Comparison of ENCODE assay signal across 21 cellular contexts in the genomic region with DNA sequence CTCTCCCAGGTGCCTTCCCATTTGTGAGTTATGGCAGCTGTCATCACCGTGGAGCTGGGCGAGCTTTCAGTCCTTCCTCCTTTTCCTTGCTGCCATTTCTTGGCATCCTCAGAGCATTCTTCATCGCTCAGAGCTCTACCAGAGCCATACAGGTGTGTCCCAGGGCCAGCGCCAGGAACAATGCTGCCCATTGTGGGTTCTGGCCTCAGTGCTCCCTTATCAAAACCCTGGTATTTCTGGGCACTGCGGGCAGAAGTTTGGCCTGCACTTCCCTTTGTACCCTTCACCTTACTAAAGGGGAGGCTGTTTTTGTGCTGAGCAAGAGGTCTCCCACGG. TPM values are rescaled to one million over a fixed set of nuclear protein-coding genes. Genes with fewer than 3 reads are reported as not detected.
DNase-seq lines count a peak whose midpoint lies in the region; ATAC-seq, FAIRE-seq and TF ChIP-seq lines count a peak whose summit lies in the region.
"Had no signal": no experiment of that assay in that cellular context is flagged by ENCODE, and none has a peak within 500 bp of the region (broad histone marks: within the 10 kb centered on the region; RNA-seq: fewer than 3 reads in every experiment).

No MANE protein-coding gene starts in this region.

- DNase-seq in natural killer cell treated with Interleukin-12 subunit alpha and Interleukin-12 subunit beta and Interleukin-15 and Interleukin-18, amount 100 ng/mL, for 72 hours (ENCODE audit: low spot score) = peak; percentile 1
- DNase-seq in natural killer cell = no peak
- no peak for DNase-seq in H1 (ENCODE audit: low read depth in 1 of 2, low spot score in 2 of 2)
- peak; percentile 59 for DNase-seq in prostate gland (ENCODE audit: low spot score)
- DNase-seq in activated CD8-positive, alpha-beta memory T cell treated with anti-CD3 and anti-CD28 coated beads, Interleukin-2, amount 50 U/mL, for 48 hours = no peak
- DNase-seq in 8988T = no peak
- no peak for DNase-seq in KG1 (lab: John Stamatoyannopoulos, UW)
- DNase-seq: DMS 273 treated with DMSO at 0.1 percent for 48 hours, GDM1, H7, HFFc6, NCI-H1105 treated with DMSO at 0.1 percent for 48 hours, NCI-H187, NCI-H2107, NCI-H226, NCI-H524, NCI-H82, SHP77 treated with DMSO at 0.1 percent for 48 hours had no signal

- H3K36me3 ChIP-seq in H1 (ENCODE audit: control insufficient read depth in 2 of 4, insufficient read depth in 4 of 4, low read length in 3 of 4) = no peaks in the 10 kb centered on the region
- no peaks in the 10 kb centered on the region for H3K36me3 ChIP-seq in prostate gland

- ATAC-seq in natural killer cell treated with Interleukin-12 subunit alpha and Interleukin-12 subunit beta and Interleukin-15 and Interleukin-18, amount 100 ng/mL, for 72 hours = no peak
- ATAC-seq in natural killer cell (no peak), GM19467 (IDR thresholded peaks at IDR 0.05; ENCODE audit: unreplicated experiment) (no peak)
- ATAC-seq: SK-N-SH treated with all-trans-retinoic acid at 6 μM for 48 hours had no signal

- no peak for TF ChIP-seq POLR2A in H1 (IDR thresholded peaks at IDR 0.05; ENCODE audit: control extremely low read depth in 1 of 2, low read depth in 2 of 2, low read length in 2 of 2)
- TF ChIP-seq POLR2A in prostate gland (IDR thresholded peaks at IDR 0.05) = no peak

- TF ChIP-seq CTCF in natural killer cell (IDR thresholded peaks at IDR 0.05) (no peak), H1 (IDR thresholded peaks at IDR 0.05; ENCODE audit: control extremely low read depth in 1 of 3, insufficient read depth in 1 of 3, low read depth in 1 of 3, low read length in 3 of 3) (no peak), prostate gland (IDR thresholded peaks at IDR 0.05) (no peak)

- H3K23me2 ChIP-seq in H1 (ENCODE audit: low read depth, low read length) = no peaks in the 10 kb centered on the region; the same call in 1 of the 2 replicates

- peaks cover 0 to 23% of the 10 kb centered on the region in 2 donors for H3K4me1 Mint-ChIP-seq in natural killer cell treated with Interleukin-12 subunit alpha and Interleukin-12 subunit beta and Interleukin-15 and Interleukin-18, amount 100 ng/mL, for 72 hours (ENCODE audit: low read depth in 2 of 2)
- no peaks in the 10 kb centered on the region for H3K4me1 Mint-ChIP-seq in natural killer cell

- H3K36me3 Mint-ChIP-seq in natural killer cell treated with Interleukin-12 subunit alpha and Interleukin-12 subunit beta and Interleukin-15 and Interleukin-18, amount 100 ng/mL, for 72 hours = peaks cover 6% of the 10 kb centered on the region
- no peaks in the 10 kb centered on the region for H3K36me3 Mint-ChIP-seq in natural killer cell

- WGBS in H1 (ENCODE audit: extremely low coverage in 1 of 2, insufficient coverage in 1 of 2, insufficient read length in 1 of 2, insufficient replicate concordance in 2 of 2, low coverage in 1 of 2, low lambda C conversion rate in 2 of 2, missing lambda C conversion rate in 1 of 2), 2 experiments = 81% methylated on average over 6 of the region's 6 CpGs; no CpG with 5 or more reads in 1 of the 2 experiments
- WGBS in prostate gland = 52% methylated on average over 6 of the region's 6 CpGs

- CTCF ChIA-PET in H1 (lab: Charles Lee; ENCODE audit: partially characterized antibody) = interaction anchor here (0.7 to 18.2 kb wide), 7 partner anchors 10 to 176 kb away, joined by 3 to 298 read pairs (median 16); a partner anchor contains a TSS

- H3K79me2 ChIP-seq in H1 (ENCODE audit: control insufficient read depth in 1 of 2, insufficient read depth in 2 of 2, low read length in 2 of 2) = no peaks in the 10 kb centered on the region

- no peak overlapping the region for H2BK15ac ChIP-seq in H1 (ENCODE audit: low read length)

- no peak for FAIRE-seq in H1 (lab: Jason Lieb, UNC)

- no peak for TF ChIP-seq EP300 in H1 (IDR thresholded peaks at IDR 0.05; ENCODE audit: borderline replicate concordance in 1 of 2, low read depth in 2 of 2, low read length in 2 of 2)

- H2BK120ac ChIP-seq in H1 (replicated peaks; ENCODE audit: low read depth, low read length) = no peak overlapping the region

- no peak overlapping the region for H2AK5ac ChIP-seq in H1 (ENCODE audit: low read depth, low read length)

- H3K9ac ChIP-seq in H1 (replicated peaks in 1 of 4; ENCODE audit: extremely low read depth in 1 of 4, low read depth in 3 of 4, low read length in 3 of 4) = no peak overlapping the region

- H3K27me3 Mint-ChIP-seq in natural killer cell treated with Interleukin-12 subunit alpha and Interleukin-12 subunit beta and Interleukin-15 and Interleukin-18, amount 100 ng/mL, for 72 hours = no peaks in the 10 kb centered on the region
- H3K27me3 Mint-ChIP-seq in natural killer cell (ENCODE audit: low read depth in 2 of 2) = no peaks in the 10 kb centered on the region

- no peak overlapping the region for H2BK20ac ChIP-seq in H1 (ENCODE audit: low read length)

- intact Hi-C loops in natural killer cell (cut with micrococcal nuclease) = no loop called here
- intact Hi-C loops in prostate gland (cut with DNase I) = no loop called here

- POLR2A ChIA-PET in H1 (lab: Charles Lee; ENCODE audit: partially characterized antibody) = no interaction called here

- no peak overlapping the region for H2BK5ac ChIP-seq in H1 (ENCODE audit: low read depth, low read length)

- H3K27ac ChIP-seq in H1 (ENCODE audit: low read depth, low read length) = no peak overlapping the region
- no peak overlapping the region for H3K27ac ChIP-seq in prostate gland
- H3K27ac ChIP-seq: C4-2B had no signal

- no peak overlapping the region for H3K4me3 Mint-ChIP-seq in natural killer cell treated with Interleukin-12 subunit alpha and Interleukin-12 subunit beta and Interleukin-15 and Interleukin-18, amount 100 ng/mL, for 72 hours
- no peak overlapping the region for H3K4me3 Mint-ChIP-seq in natural killer cell
- H3K4me3 Mint-ChIP-seq: HFFc6 had no signal

- no peak overlapping the region for H3K4me3 ChIP-seq in H1 (ENCODE audit: extremely low read depth in 1 of 4, insufficient read depth in 2 of 4, low read depth in 3 of 4, low read length in 4 of 4)
- no peak overlapping the region for H3K4me3 ChIP-seq in prostate gland

- no peak overlapping the region for H4K91ac ChIP-seq in H1 (replicated peaks; ENCODE audit: insufficient read length, low read length)

- no peak overlapping the region for H2BK12ac ChIP-seq in H1 (ENCODE audit: low read depth, low read length)

- H3K9me3 Mint-ChIP-seq in natural killer cell treated with Interleukin-12 subunit alpha and Interleukin-12 subunit beta and Interleukin-15 and Interleukin-18, amount 100 ng/mL, for 72 hours = no peaks in the 10 kb centered on the region
- H3K9me3 Mint-ChIP-seq in natural killer cell = no peaks in the 10 kb centered on the region
- H3K9me3 Mint-ChIP-seq: HFFc6 had no signal

- no peak overlapping the region for H3K18ac ChIP-seq in H1 (ENCODE audit: extremely low read depth, low read length)

- H3K56ac ChIP-seq in H1 (replicated peaks; ENCODE audit: insufficient read length, low read depth, low read length) = no peak overlapping the region

- H3K4me1 ChIP-seq in H1 (replicated peaks in 1 of 4; ENCODE audit: control insufficient read depth in 3 of 4, insufficient read depth in 4 of 4, low read length in 3 of 4) = no peaks in the 10 kb centered on the region; a peak in 2 of 7 replicates
- peaks cover 16% of the 10 kb centered on the region for H3K4me1 ChIP-seq in prostate gland (replicated peaks)

- H4K20me1 ChIP-seq in H1 (replicated peaks in 1 of 2; ENCODE audit: control insufficient read depth in 1 of 2, insufficient read depth in 2 of 2, low read length in 2 of 2) = peaks cover 0 to 3% of the 10 kb centered on the region in 2 experiments

- no peak overlapping the region for H3K23ac ChIP-seq in H1 (ENCODE audit: insufficient read length)

- H4K5ac ChIP-seq in H1 (ENCODE audit: insufficient read length, low read depth, low read length) = no peak overlapping the region

- H3K4me2 ChIP-seq in H1 (ENCODE audit: insufficient read depth in 1 of 2, low read depth in 2 of 2, low read length in 2 of 2) = no peak overlapping the region

- H3K14ac ChIP-seq in H1 (ENCODE audit: insufficient read length) = no peak overlapping the region

- TF ChIP-seq RAD21 in H1 (IDR thresholded peaks at IDR 0.05 in 1 of 2, conservative IDR thresholded peaks at IDR 0.05 in 1 of 2; ENCODE audit: low read depth in 2 of 2, low read length in 2 of 2) = no peak

- H3K27me3 ChIP-seq in H1 (replicated peaks in 1 of 4; ENCODE audit: control insufficient read depth in 3 of 4, extremely low read depth in 1 of 4, insufficient read depth in 3 of 4, low read length in 3 of 4) (no peaks in the 10 kb centered on the region), prostate gland (replicated peaks; ENCODE audit: insufficient read depth) (no peaks in the 10 kb centered on the region)

- no peaks in the 10 kb centered on the region; the same call in 1 of the 2 replicates for H3K79me1 ChIP-seq in H1 (ENCODE audit: low read depth, low read length)

- no peak overlapping the region for H3K4ac ChIP-seq in H1 (replicated peaks; ENCODE audit: insufficient read length, low read depth, low read length)

- no peaks in the 10 kb centered on the region for H3K9me3 ChIP-seq in H1 (ENCODE audit: insufficient read depth in 2 of 2, low read depth in 1 of 2, low read length in 1 of 2)
- H3K9me3 ChIP-seq in prostate gland = no peaks in the 10 kb centered on the region

- H3K27ac Mint-ChIP-seq in natural killer cell treated with Interleukin-12 subunit alpha and Interleukin-12 subunit beta and Interleukin-15 and Interleukin-18, amount 100 ng/mL, for 72 hours = no peak overlapping the region
- no peak overlapping the region for H3K27ac Mint-ChIP-seq in natural killer cell
- H3K27ac Mint-ChIP-seq: HFFc6 had no signal

- H4K8ac ChIP-seq in H1 (ENCODE audit: extremely low read depth, insufficient read depth, low read length) = peak overlapping the region; percentile 14

- no peak overlapping the region for H2AFZ ChIP-seq in H1 (ENCODE audit: low read length)

TF ChIP-seq in H1, 55 proteins besides CTCF, POLR2A, EP300 and RAD21 (continues in another document):
- TF ChIP-seq SP4 (IDR thresholded peaks at IDR 0.05; ENCODE audit: low read length) = no peak
- no peak for TF ChIP-seq GTF2F1 (IDR thresholded peaks at IDR 0.05; ENCODE audit: borderline replicate concordance, low read depth, low read length)
- TF ChIP-seq MAFK (IDR thresholded peaks at IDR 0.05; ENCODE audit: low read depth, low read length) = no peak

RNA-seq across cellular contexts. Expression of a gene that starts 28.5 kb away (rescaled TPM):
- total RNA-seq in natural killer cell treated with Interleukin-12 subunit alpha and Interleukin-12 subunit beta and Interleukin-15 and Interleukin-18, amount 100 ng/mL, for 72 hours = 100 to 1,000 TPM; 178 to 260 TPM
- 100 to 1,000 TPM; 231 to 333 (median 279) TPM for total RNA-seq in natural killer cell
- 1.8 and 2.3 TPM in 2 replicates for total RNA-seq in H1 (2021; fragmentation: NEBNext Ultra II Directional; extraction: Animal tissue kit (Norgen Biotek cat#: 25700))
- 0.82 and 1.2 TPM in 2 replicates for polyA plus RNA-seq in H1 (2011; rRNA removed)
- polyA plus RNA-seq in H1 (2011; cell fraction: cytosol; rRNA removed) = 1.00 TPM
- 3.0 TPM for polyA plus RNA-seq in H1 (2011; cell fraction: nucleus; rRNA removed)
- 0.83 to 1.0 TPM (median 1.0 TPM) in 4 replicates for polyA plus RNA-seq in H1 (2012, experiment 1 of 2)
- polyA plus RNA-seq in H1 (2012, experiment 2 of 2) = 0.83 TPM
- polyA plus RNA-seq in H1 (2013, experiment 1 of 2) = 1.3 TPM
- 1.7 TPM for polyA plus RNA-seq in H1 (2013, experiment 2 of 2)
- polyA minus RNA-seq in H1 (2011; rRNA and poly(A)+ RNA removed) = 0.95 and 2.3 TPM in 2 replicates
- polyA minus RNA-seq in H1 (2011; cell fraction: cytosol; rRNA and poly(A)+ RNA removed) = 2.6 TPM
- 2.4 TPM for polyA minus RNA-seq in H1 (2011; cell fraction: nucleus; rRNA and poly(A)+ RNA removed)
- 10 to 100 TPM; 22.2 to 42.5 TPM for total RNA-seq in prostate gland

Comparison
In these comparisons a context has a peak if more than half of its experiments do, and no peak if none do; other contexts are left out.
1. DNase-seq: peak in natural killer cell treated with Interleukin-12 subunit alpha and Interleukin-12 subunit beta and Interleukin-15 and Interleukin-18, amount 100 ng/mL, for 72 hours (single experiment) and prostate gland (single experiment); none in natural killer cell (single experiment), H1 (0 of 2), activated CD8-positive, alpha-beta memory T cell treated with anti-CD3 and anti-CD28 coated beads, Interleukin-2, amount 50 U/mL, for 48 hours (single experiment), 8988T (single experiment) and KG1 (single experiment).